Comparison of ENCODE assay signal across 8 cellular contexts in the genomic region with DNA sequence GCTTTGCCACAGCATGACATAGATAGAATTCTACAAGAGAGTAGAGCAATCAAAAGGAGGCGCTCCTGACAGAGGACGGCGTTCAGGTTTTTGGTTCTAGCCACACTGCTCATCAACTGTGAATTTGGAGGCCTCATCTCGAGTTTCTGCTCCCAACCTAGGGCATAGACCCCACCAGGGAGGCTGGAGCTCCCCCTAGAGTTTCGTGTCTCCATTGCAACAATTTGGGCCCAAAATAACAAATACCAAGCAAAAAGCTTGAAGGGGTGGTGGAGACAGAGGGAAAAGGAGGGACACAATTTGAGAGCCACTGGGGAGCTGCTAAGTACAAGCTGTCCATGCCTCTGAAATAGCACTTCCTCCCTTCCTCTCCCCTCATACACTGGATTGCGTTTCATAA.
A peak's percentile ranks its signal among the peaks of the same experiment; 100 is the strongest.
DNase-seq lines count a peak whose midpoint lies in the region; ATAC-seq, FAIRE-seq and TF ChIP-seq lines count a peak whose summit lies in the region.

No MANE protein-coding gene starts in this region.

- no peak overlapping the region for H3K4me2 ChIP-seq in SK-N-SH

- no peaks in the 10 kb centered on the region for H3K9me2 ChIP-seq in SK-N-SH

- CTCF ChIA-PET in SK-N-SH (lab: Yijun Ruan, JAX), result interaction anchor here (0.6 to 3.0 kb wide), 21 partner anchors 8 to 1340 kb away, joined by 3 to 24 read pairs (median 3); no protein-coding TSS in a partner anchor

- no peaks in the 10 kb centered on the region for H4K20me1 ChIP-seq in SK-N-SH (ENCODE audit: insufficient read depth)

- H3K27me3 ChIP-seq in SK-N-SH (ENCODE audit: insufficient read depth), result no peaks in the 10 kb centered on the region

- DNase-seq in GM03348 (ENCODE audit: low spot score) (peak; percentile 38), HTR-8/SVneo (ENCODE audit: insufficient read length, low spot score) (peak; percentile 13), SK-N-SH (peak; percentile 58), iPS DF 19.7 (ENCODE audit: low read depth, low spot score) (peak; percentile 28)
- DNase-seq in activated CD4-positive, CD25-positive, alpha-beta regulatory T cell treated with anti-CD3 and anti-CD28 coated beads, Interleukin-2, amount 50 U/mL, for 72 hours, result no peak
- no peak for DNase-seq in activated T-cell treated with anti-CD3 and anti-CD28 coated beads, Interleukin-2, amount 50 U/mL, for 48 hours

- H3F3A ChIP-seq in SK-N-SH (replicated peaks; ENCODE audit: insufficient read depth), result no peaks in the 10 kb centered on the region

- POLR2A ChIA-PET in SK-N-SH (lab: Yijun Ruan, JAX), result no interaction called here

- H3K79me2 ChIP-seq in SK-N-SH (ENCODE audit: insufficient read depth), result no peaks in the 10 kb centered on the region

- H3K9ac ChIP-seq in SK-N-SH, result no peak overlapping the region

- no peak overlapping the region for H2AFZ ChIP-seq in SK-N-SH (ENCODE audit: low read depth)

- no peaks in the 10 kb centered on the region for H3K36me3 ChIP-seq in SK-N-SH (replicated peaks in 1 of 2; ENCODE audit: control insufficient read depth in 1 of 2, insufficient read depth in 2 of 2, low read length in 1 of 2)

- no peak for FAIRE-seq in HTR-8/SVneo (lab: Jason Lieb, UNC)

- no peak for TF ChIP-seq EP300 in SK-N-SH (IDR thresholded peaks at IDR 0.05; ENCODE audit: borderline replicate concordance in 1 of 2, low read depth in 1 of 2, low read length in 1 of 2)

- peak; percentile 74 for TF ChIP-seq CTCF in SK-N-SH (IDR thresholded peaks at IDR 0.05)

- TF ChIP-seq RAD21 in SK-N-SH (IDR thresholded peaks at IDR 0.05; ENCODE audit: low read length), result peak; percentile 89

- ATAC-seq in GM21360 (IDR thresholded peaks at IDR 0.05; ENCODE audit: unreplicated experiment), result peak; percentile 91
- no peak for ATAC-seq in GM21390 (IDR thresholded peaks at IDR 0.05; ENCODE audit: unreplicated experiment)

- 50% methylated on average over 6 of the region's 6 CpGs for WGBS in SK-N-SH (ENCODE audit: low lambda C conversion rate)

- H3K4me1 ChIP-seq in SK-N-SH (ENCODE audit: control insufficient read depth in 1 of 2, insufficient read depth in 2 of 2, low read depth in 1 of 2, low read length in 1 of 2), result no peaks in the 10 kb centered on the region; a peak in 1 of 4 replicates

- no peak overlapping the region for H3K4me3 ChIP-seq in SK-N-SH (ENCODE audit: low read depth in 2 of 2, low read length in 1 of 2)

- H3K9me3 ChIP-seq in SK-N-SH, result no peaks in the 10 kb centered on the region

- H3K27ac ChIP-seq in SK-N-SH (ENCODE audit: low read depth in 2 of 2, low read length in 1 of 2), result no peak overlapping the region

TF ChIP-seq in SK-N-SH, 30 proteins besides CTCF, POLR2A, EP300 and RAD21:
- TF ChIP-seq GABPA (IDR thresholded peaks at IDR 0.05; ENCODE audit: low read depth) (no peak), FOXJ3 (CRISPR knock-in tag; IDR thresholded peaks at IDR 0.05) (no peak), MEF2A (IDR thresholded peaks at IDR 0.05; ENCODE audit: borderline replicate concordance, low read depth) (no peak), SMC3 (IDR thresholded peaks at IDR 0.05; ENCODE audit: low read depth, low read length) (peak; percentile 73)
- TF ChIP-seq, protein P1, sequence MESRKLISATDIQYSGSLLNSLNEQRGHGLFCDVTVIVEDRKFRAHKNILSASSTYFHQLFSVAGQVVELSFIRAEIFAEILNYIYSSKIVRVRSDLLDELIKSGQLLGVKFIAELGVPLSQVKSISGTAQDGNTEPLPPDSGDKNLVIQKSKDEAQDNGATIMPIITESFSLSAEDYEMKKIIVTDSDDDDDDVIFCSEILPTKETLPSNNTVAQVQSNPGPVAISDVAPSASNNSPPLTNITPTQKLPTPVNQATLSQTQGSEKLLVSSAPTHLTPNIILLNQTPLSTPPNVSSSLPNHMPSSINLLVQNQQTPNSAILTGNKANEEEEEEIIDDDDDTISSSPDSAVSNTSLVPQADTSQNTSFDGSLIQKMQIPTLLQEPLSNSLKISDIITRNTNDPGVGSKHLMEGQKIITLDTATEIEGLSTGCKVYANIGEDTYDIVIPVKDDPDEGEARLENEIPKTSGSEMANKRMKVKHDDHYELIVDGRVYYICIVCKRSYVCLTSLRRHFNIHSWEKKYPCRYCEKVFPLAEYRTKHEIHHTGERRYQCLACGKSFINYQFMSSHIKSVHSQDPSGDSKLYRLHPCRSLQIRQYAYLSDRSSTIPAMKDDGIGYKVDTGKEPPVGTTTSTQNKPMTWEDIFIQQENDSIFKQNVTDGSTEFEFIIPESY (IDR thresholded peaks at IDR 0.05; ENCODE audit: borderline replicate concordance, low read depth), result no peak

Comparison
In these comparisons a context has a peak if more than half of its experiments do, and no peak if none do; other contexts are left out.
1. DNase-seq: peak in GM03348 (single experiment), HTR-8/SVneo (single experiment), SK-N-SH (single experiment) and iPS DF 19.7 (single experiment); none in activated CD4-positive, CD25-positive, alpha-beta regulatory T cell treated with anti-CD3 and anti-CD28 coated beads, Interleukin-2, amount 50 U/mL, for 72 hours (single experiment) and activated T-cell treated with anti-CD3 and anti-CD28 coated beads, Interleukin-2, amount 50 U/mL, for 48 hours (0 of 2).